20 cellular contexts compared by ENCODE assay signal in genomic region chr11:102179366-102179765, GRCh38.
DNase-seq lines count a peak whose midpoint lies in the region; ATAC-seq and TF ChIP-seq lines count a peak whose summit lies in the region.
"Had no signal": no experiment of that assay in that cellular context is flagged by ENCODE, and none has a peak within 500 bp of the region (broad histone marks: within the 10 kb centered on the region; RNA-seq: fewer than 3 reads in every experiment).

No MANE protein-coding gene starts in this region.

- H4K20me1 ChIP-seq in GM23248 (ENCODE audit: insufficient read depth): no peaks in the 10 kb centered on the region
- no peaks in the 10 kb centered on the region for H4K20me1 ChIP-seq in mammary epithelial cell (ENCODE audit: insufficient read depth, low read length)

- peak overlapping the region; percentile 71 for H2AK5ac ChIP-seq in mesenchymal stem cell (ENCODE audit: low read length, severe bottlenecking)

- no peak overlapping the region for H4K91ac ChIP-seq in mesenchymal stem cell (ENCODE audit: low read length)

- H4K8ac ChIP-seq in mesenchymal stem cell (ENCODE audit: low read length): no peak overlapping the region

- H3K23ac ChIP-seq in mesenchymal stem cell (ENCODE audit: low read length in 2 of 2): no peak overlapping the region

- CTCF ChIA-PET in mammary epithelial cell (lab: Charles Lee; ENCODE audit: low non-redundant PET): no interaction called here

- no peak overlapping the region for H3K14ac ChIP-seq in mesenchymal stem cell (ENCODE audit: low read length in 2 of 2)

- in situ Hi-C loops in GM23248 (cut with MboI) (no loop called here), mammary epithelial cell (cut with MboI; ENCODE audit: low sequenced_read_pairs in 2 of 2) (no loop called here)

- H2BK12ac ChIP-seq in mesenchymal stem cell (ENCODE audit: low read length in 2 of 2): no peak overlapping the region

- intact Hi-C loops in mammary epithelial cell (cut with micrococcal nuclease): loop anchor here (5.0 kb wide), 1 partner anchor 42 kb away; no protein-coding TSS in a partner anchor

- H3K4me1 ChIP-seq in GM23248 (ENCODE audit: insufficient read depth) (peaks cover 29% of the 10 kb centered on the region), mammary epithelial cell (ENCODE audit: insufficient read depth, low read length) (peaks cover 28% of the 10 kb centered on the region), mesenchymal stem cell (ENCODE audit: control insufficient read depth, insufficient read depth, low read depth, low read length) (peaks cover 1% of the 10 kb centered on the region), suprapubic skin (peaks cover 23% of the 10 kb centered on the region)
- H3K4me1 ChIP-seq: right lobe of liver had no signal

- no peak overlapping the region for H3K4me3 ChIP-seq in GM23248
- H3K4me3 ChIP-seq in mammary epithelial cell (replicated peaks in 1 of 3; ENCODE audit: insufficient read depth in 1 of 3, low read depth in 2 of 3, low read length in 3 of 3): no peak overlapping the region
- no peak overlapping the region for H3K4me3 ChIP-seq in mesenchymal stem cell (ENCODE audit: insufficient read depth in 1 of 2, low read depth in 1 of 2, low read length in 2 of 2)
- H3K4me3 ChIP-seq in suprapubic skin: no peak overlapping the region
- H3K4me3 ChIP-seq: GM12878, right lobe of liver had no signal

- H3K9me3 ChIP-seq in GM23248 (ENCODE audit: low read depth) (no peaks in the 10 kb centered on the region), mammary epithelial cell (replicated peaks; ENCODE audit: insufficient read depth, low read length) (no peaks in the 10 kb centered on the region), mesenchymal stem cell (ENCODE audit: control insufficient read depth, low read length) (no peaks in the 10 kb centered on the region), suprapubic skin (no peaks in the 10 kb centered on the region)
- H3K9me3 ChIP-seq: right lobe of liver had no signal

- no peak overlapping the region for H3K18ac ChIP-seq in mesenchymal stem cell (ENCODE audit: low read depth in 1 of 2, low read length in 2 of 2)

- H2AFZ ChIP-seq in GM23248 (no peak overlapping the region), mammary epithelial cell (ENCODE audit: low read depth, low read length) (no peak overlapping the region), mesenchymal stem cell (ENCODE audit: low read depth, low read length) (no peak overlapping the region)

- no peaks in the 10 kb centered on the region for H3K27me3 ChIP-seq in GM23248 (replicated peaks; ENCODE audit: insufficient read depth)
- no peaks in the 10 kb centered on the region for H3K27me3 ChIP-seq in mammary epithelial cell (ENCODE audit: insufficient read depth, low read length)
- H3K27me3 ChIP-seq in mesenchymal stem cell (ENCODE audit: control insufficient read depth in 1 of 2, insufficient read depth in 1 of 2, low read length in 2 of 2): no peaks in the 10 kb centered on the region
- no peaks in the 10 kb centered on the region for H3K27me3 ChIP-seq in suprapubic skin
- H3K27me3 ChIP-seq: right lobe of liver had no signal

- WGBS in GM23248 (ENCODE audit: low coverage in 1 of 2, low lambda C conversion rate in 2 of 2, missing lambda C conversion rate in 2 of 2), 2 experiments: 91 to 92% methylated on average over 4 of the region's 4 CpGs
- 91% methylated on average over 4 of the region's 4 CpGs for WGBS in mammary epithelial cell (ENCODE audit: low coverage, missing lambda C conversion rate)
- WGBS in mesenchymal stem cell: 97% methylated on average over 4 of the region's 4 CpGs
- 78% methylated on average over 4 of the region's 4 CpGs for WGBS in suprapubic skin

- no peak for TF ChIP-seq EP300 in suprapubic skin (IDR thresholded peaks at IDR 0.05)

- TF ChIP-seq CTCF in mammary epithelial cell (conservative IDR thresholded peaks at IDR 0.05 in 1 of 2, IDR thresholded peaks at IDR 0.05 in 1 of 2; ENCODE audit: extremely low read depth in 1 of 2, insufficient read depth in 1 of 2, low read depth in 1 of 2, low read length in 2 of 2) (no peak), suprapubic skin (IDR thresholded peaks at IDR 0.05) (no peak)

- peaks cover 15% of the 10 kb centered on the region for H3K79me1 ChIP-seq in mesenchymal stem cell (replicated peaks; ENCODE audit: low read length, poor library complexity, severe bottlenecking)

- no peak for TF ChIP-seq POLR2A in suprapubic skin (IDR thresholded peaks at IDR 0.05)

- H2BK120ac ChIP-seq in mesenchymal stem cell (ENCODE audit: low read depth, low read length): no peak overlapping the region

- dilution Hi-C loops in mammary epithelial cell (cut with HindIII; ENCODE audit: low sequenced_read_pairs): loop anchor here (5.0 kb wide), 3 partner anchors 43 to 88 kb away; no protein-coding TSS in a partner anchor

- H3K36me3 ChIP-seq in GM23248 (ENCODE audit: low read depth): peaks cover 37% of the 10 kb centered on the region
- peaks cover 20% of the 10 kb centered on the region for H3K36me3 ChIP-seq in mammary epithelial cell (ENCODE audit: insufficient read depth, low read length)
- H3K36me3 ChIP-seq in mesenchymal stem cell (ENCODE audit: control insufficient read depth in 1 of 2, insufficient read depth in 2 of 2, low read depth in 1 of 2, low read length in 2 of 2): peaks cover 9 to 53% of the 10 kb centered on the region in 2 experiments
- H3K36me3 ChIP-seq in suprapubic skin: peaks cover 11% of the 10 kb centered on the region
- H3K36me3 ChIP-seq: right lobe of liver had no signal

- ATAC-seq in HG03439 (IDR thresholded peaks at IDR 0.05; ENCODE audit: unreplicated experiment) (no peak), HG02798 (IDR thresholded peaks at IDR 0.05; ENCODE audit: poor library complexity, unreplicated experiment) (no peak)
- ATAC-seq: GM12878; left ventricle myocardium superior; stimulated activated naive CD8-positive, alpha-beta T cell treated with anti-CD3 and anti-CD28 coated beads, Interleukin-15, Interleukin-2, amounts not matched to agents 100 U/mL and 50 U/mL, for 24 hours; T-cell had no signal

- peaks cover 47% of the 10 kb centered on the region for H3F3A ChIP-seq in GM23248 (ENCODE audit: insufficient read depth)

- DNase-seq in GM23248 (no peak), mammary epithelial cell (no peak), mesenchymal stem cell (no peak), suprapubic skin (ENCODE audit: low spot score in 2 of 2) (no peak), COLO829 (ENCODE audit: low spot score) (no peak), HUDEP-2 (lab: John Stamatoyannopoulos, UW; ENCODE audit: unreplicated experiment in 76 of 76) (no peak)
- DNase-seq: activated CD4-positive, alpha-beta T cell treated with anti-CD3 and anti-CD28 coated beads for 48 hours; CD4-positive, alpha-beta T cell; DMS53; erythroblast; left ventricle myocardium superior; NCI-H1417; NCI-H526 treated with DMSO at 0.1 percent for 48 hours; right lobe of liver; SHP77 treated with DMSO at 0.1 percent for 48 hours; stimulated activated naive CD8-positive, alpha-beta T cell treated with anti-CD3 and anti-CD28 coated beads, Interleukin-15, Interleukin-2, amounts not matched to agents 100 U/mL and 50 U/mL, for 24 hours; T-cell had no signal

- H2BK15ac ChIP-seq in mesenchymal stem cell (ENCODE audit: low read depth, poor library complexity, severe bottlenecking): no peak overlapping the region

- H3K4me2 ChIP-seq in GM23248 (ENCODE audit: unreplicated experiment) (no peak overlapping the region), mammary epithelial cell (ENCODE audit: insufficient read depth, low read depth, low read length) (no peak overlapping the region), mesenchymal stem cell (ENCODE audit: low read length, poor library complexity, severe bottlenecking) (no peak overlapping the region)

- H3K9ac ChIP-seq in GM23248: no peak overlapping the region
- H3K9ac ChIP-seq in mammary epithelial cell (ENCODE audit: insufficient read depth, low read length): no peak overlapping the region
- no peak overlapping the region for H3K9ac ChIP-seq in mesenchymal stem cell (ENCODE audit: low read length)

- H3K9me2 ChIP-seq in GM23248 (ENCODE audit: insufficient read depth): no peaks in the 10 kb centered on the region

- no peak overlapping the region for H2BK5ac ChIP-seq in mesenchymal stem cell (ENCODE audit: low read depth, low read length, poor library complexity, severe bottlenecking)

- no peak overlapping the region for H3K4ac ChIP-seq in mesenchymal stem cell (ENCODE audit: low read depth in 1 of 2, low read length in 2 of 2)

- peaks cover 90% of the 10 kb centered on the region for H3K79me2 ChIP-seq in GM23248 (ENCODE audit: insufficient read depth)
- H3K79me2 ChIP-seq in mammary epithelial cell (ENCODE audit: insufficient read depth, low read length): peaks cover 70% of the 10 kb centered on the region

- BruUV-seq in mammary epithelial cell (replicated peaks; lab: Mats Ljungman, UMichigan): no TSS peak

- H3K27ac ChIP-seq in GM23248: peak overlapping the region; percentile 86
- H3K27ac ChIP-seq in mammary epithelial cell (ENCODE audit: insufficient read depth, low read depth, low read length): peak overlapping the region; percentile 67
- H3K27ac ChIP-seq in mesenchymal stem cell (ENCODE audit: low read length, poor library complexity, severe bottlenecking): peak overlapping the region; percentile 80
- H3K27ac ChIP-seq in suprapubic skin: peak overlapping the region; percentile 85
- H3K27ac ChIP-seq: right lobe of liver had no signal
